In the genomic region with DNA sequence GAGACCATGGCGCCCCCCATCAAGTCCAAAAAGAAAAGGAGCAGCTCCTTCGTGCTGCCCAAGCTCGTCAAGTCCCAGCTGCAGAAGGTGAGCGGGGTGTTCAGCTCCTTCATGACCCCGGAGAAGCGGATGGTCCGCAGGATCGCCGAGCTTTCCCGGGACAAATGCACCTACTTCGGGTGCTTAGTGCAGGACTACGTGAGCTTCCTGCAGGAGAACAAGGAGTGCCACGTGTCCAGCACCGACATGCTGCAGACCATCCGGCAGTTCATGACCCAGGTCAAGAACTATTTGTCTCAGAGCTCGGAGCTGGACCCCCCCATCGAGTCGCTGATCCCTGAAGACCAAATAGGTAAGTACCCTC, we compare ENCODE assay signal across 9 cellular contexts. TPM values are rescaled to one million over a fixed set of nuclear protein-coding genes. Genes with fewer than 3 reads are reported as not detected.
DNase-seq lines count a peak whose midpoint lies in the region; ATAC-seq, FAIRE-seq and TF ChIP-seq lines count a peak whose summit lies in the region.
"Had no signal": no experiment of that assay in that cellular context is flagged by ENCODE, and none has a peak within 500 bp of the region (broad histone marks: within the 10 kb centered on the region; RNA-seq: fewer than 3 reads in every experiment).

No MANE protein-coding gene starts in this region.

- peak; percentile 39 to 59 (median 49) for ATAC-seq in pancreas
- no peak for ATAC-seq in GM19452 (IDR thresholded peaks at IDR 0.05; ENCODE audit: unreplicated experiment)
- no peak for ATAC-seq in HG03457 (IDR thresholded peaks at IDR 0.05; ENCODE audit: unreplicated experiment)

- H3K27me3 ChIP-seq in Peyer's patch (no peaks in the 10 kb centered on the region), pancreas (no peaks in the 10 kb centered on the region), HAP-1 (ENCODE audit: low read depth) (no peaks in the 10 kb centered on the region)

- intact Hi-C loops in pancreas (cut with DNase I), result no loop called here

- H3K4me1 ChIP-seq in Peyer's patch (peaks cover 0 to 16% (median 0%) of the 10 kb centered on the region in 4 donors), pancreas (peaks cover 38 to 48% (median 45%) of the 10 kb centered on the region in 3 donors), HAP-1 (peaks cover 11% of the 10 kb centered on the region)

- 8 to 12% methylated on average over 18 of the region's 18 CpGs for WGBS in pancreas, 2 donors

- TF ChIP-seq CTCF in Peyer's patch (IDR thresholded peaks at IDR 0.05), result no peak
- TF ChIP-seq CTCF in pancreas (IDR thresholded peaks at IDR 0.05), result no peak

- H3K9me3 ChIP-seq in Peyer's patch (no peaks in the 10 kb centered on the region), pancreas (no peaks in the 10 kb centered on the region), HAP-1 (no peaks in the 10 kb centered on the region)

- in situ Hi-C loops in HAP-1 (cut with MboI; ENCODE audit: low sequenced_read_pairs), result loop anchor here (25.0 kb wide), 1 partner anchor 288 kb away; no protein-coding TSS in a partner anchor

- no peak for TF ChIP-seq POLR2A in Peyer's patch (IDR thresholded peaks at IDR 0.05)

- peaks cover 0 to 49% (median 0%) of the 10 kb centered on the region in 3 donors for H3K36me3 ChIP-seq in Peyer's patch
- no peaks in the 10 kb centered on the region for H3K36me3 ChIP-seq in pancreas
- H3K36me3 ChIP-seq in HAP-1 (replicated peaks), result no peaks in the 10 kb centered on the region

- no peak for FAIRE-seq in pancreas (lab: Jason Lieb, UNC)

- H3K4me3 ChIP-seq in Peyer's patch (peak overlapping the region; percentile 16 to 51 (median 30)), pancreas (peak overlapping the region; percentile 44 to 66 (median 62)), HAP-1 (no peak overlapping the region)

- peak overlapping the region; percentile 59 to 87 (median 70) for H3K27ac ChIP-seq in Peyer's patch
- H3K27ac ChIP-seq in pancreas, result peak overlapping the region; percentile 89 to 96 (median 91)

- peak; percentile 25 for DNase-seq in AG20443 (ENCODE audit: low spot score)
- DNase-seq in Peyer's patch, result no peak
- DNase-seq in fibroblast of peridontal ligament (ENCODE audit: extremely low read depth), result peak; percentile 44
- DNase-seq in pancreas, result peak in 3 of 6 donors; percentile 49 to 66 (median 55)
- DNase-seq in NOMO-1 treated with dmso at 0.1 percent for 144 hours (lab: John Stamatoyannopoulos, UW; ENCODE audit: unreplicated experiment), result no peak
- DNase-seq in HAP-1 (ENCODE audit: low spot score in 2 of 2), result no peak
- DNase-seq: NCI-H774 had no signal

RNA-seq across cellular contexts. Expression of gene NAA20, which starts 41.7 kb away (rescaled TPM):
- 10 to 100 TPM; 13.3 to 20.9 (median 15.4) TPM for total RNA-seq in Peyer's patch
- total RNA-seq in pancreas, result 10 to 100 TPM; 28.0 to 46.9 (median 34.5) TPM
- polyA plus RNA-seq in pancreas, result 100 to 1,000 TPM in 1 of 2 donors, 10 to 100 TPM in 1; 89.6 to 124 TPM

Comparison
In these comparisons a context has a peak if more than half of its experiments do, and no peak if none do; other contexts are left out.
1. DNase-seq: peak in AG20443 (single experiment) and fibroblast of peridontal ligament (single experiment); none in Peyer's patch (0 of 3), NOMO-1 treated with dmso at 0.1 percent for 144 hours (single experiment) and HAP-1 (0 of 2).
2. ATAC-seq: peak in pancreas (4 of 4); none in GM19452 (single experiment) and HG03457 (single experiment).